Comparison of ENCODE assay signal across 1 cellular context in the genomic region with DNA sequence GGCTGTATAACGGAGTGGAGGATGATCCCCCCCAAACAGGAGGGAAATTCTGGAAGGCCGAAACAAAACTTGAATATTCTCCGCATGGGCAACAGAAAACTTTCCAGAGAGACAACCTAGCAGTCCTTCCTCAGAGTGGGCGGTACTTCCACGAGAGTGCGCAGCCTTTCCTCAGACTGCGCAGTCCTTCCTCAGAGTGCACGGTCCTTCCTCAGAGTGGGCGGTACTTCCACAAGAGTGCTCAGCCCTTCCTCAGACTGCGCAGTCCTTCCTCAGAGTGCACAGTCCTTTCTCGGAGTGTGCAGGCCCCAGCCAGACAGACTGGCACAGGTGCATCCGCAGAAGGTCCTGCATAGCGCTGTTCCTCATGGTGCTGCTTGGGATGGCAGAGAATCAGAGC.
TF ChIP-seq lines count a peak whose summit lies in the region.

No MANE protein-coding gene starts in this region.

TF ChIP-seq in HepG2, 621 proteins besides CTCF, POLR2A, EP300 and RAD21:
- TF ChIP-seq GABPA (IDR thresholded peaks at IDR 0.05; ENCODE audit: low read depth, low read length): 0 out of 2 replicates have a peak, but pooled peaks have one; percentile 9
- no peak for TF ChIP-seq GABPA (CRISPR knock-in tag; IDR thresholded peaks at IDR 0.05; ENCODE audit: low read depth)
- TF ChIP-seq SRSF9 (IDR thresholded peaks at IDR 0.05; ENCODE audit: borderline replicate concordance, insufficient read depth, low read depth, low read length, poor library complexity, severe bottlenecking): no peak
